ENCODE assay signal across 1 cellular context in the genomic region with DNA sequence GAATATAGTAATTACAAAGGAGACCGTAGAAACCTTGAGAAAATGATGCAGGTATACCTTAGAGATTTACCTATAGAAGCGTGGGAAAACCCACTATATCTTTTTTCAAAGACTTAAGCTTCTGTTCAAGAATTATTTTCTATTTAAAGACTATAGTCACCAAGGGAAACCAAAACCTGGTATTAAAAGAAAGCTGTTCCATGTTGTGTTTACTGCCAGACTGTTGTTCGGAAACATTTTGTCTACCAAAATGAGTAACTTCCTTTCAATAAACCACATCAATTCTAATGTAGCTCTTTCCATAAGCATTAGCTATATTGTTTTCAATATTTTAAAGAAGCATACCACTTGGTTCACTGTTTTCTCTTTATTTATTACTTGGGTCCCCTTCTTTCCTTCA.
TF ChIP-seq lines count a peak whose summit lies in the region.

No MANE protein-coding gene starts in this region.

TF ChIP-seq in GM12878, 131 proteins besides CTCF, POLR2A, EP300 and RAD21 (continued from another document):
- TF ChIP-seq RUNX3 (IDR thresholded peaks at IDR 0.05; ENCODE audit: low read length) (peak; percentile 42; the same call in 1 of the 2 replicates), NR2C2 (IDR thresholded peaks at IDR 0.05; ENCODE audit: borderline replicate concordance, control insufficient read depth, insufficient read length, low read depth) (no peak), MEF2B (IDR thresholded peaks at IDR 0.05; ENCODE audit: partially characterized antibody, poor library complexity, severe bottlenecking) (peak; percentile 58), IKZF2 (IDR thresholded peaks at IDR 0.05) (0 out of 4 replicates have a peak, but pooled peaks of 1 of the 2 experiments have one; percentile 15), SIX5 (IDR thresholded peaks at IDR 0.05; ENCODE audit: low read depth, low read length, severe bottlenecking) (no peak), POLR2AphosphoS5 (IDR thresholded peaks at IDR 0.05; ENCODE audit: low read length) (no peak)
